ENCODE assay signal across 23 cellular contexts in the genomic region with DNA sequence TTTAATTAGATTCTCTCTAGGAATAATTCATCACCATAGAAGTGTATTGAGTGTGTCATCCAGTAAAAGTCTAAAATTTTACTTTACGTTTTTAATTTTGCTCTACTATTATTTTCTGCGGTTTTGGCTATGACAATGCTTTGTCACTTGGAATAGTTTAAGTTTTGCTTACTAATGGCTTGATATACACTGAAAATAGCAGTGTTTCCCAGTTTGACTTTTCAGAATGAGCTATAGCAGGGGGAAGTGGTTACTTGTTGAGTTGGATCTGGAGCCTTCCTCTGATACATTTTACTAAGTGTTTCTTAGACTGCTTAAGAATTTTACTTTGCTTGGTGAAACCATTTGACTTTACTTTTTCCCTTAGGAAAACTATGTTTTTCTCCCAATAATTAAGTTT. TPM values are rescaled to one million over a fixed set of nuclear protein-coding genes. Genes with fewer than 3 reads are reported as not detected.
"Had no signal": no experiment of that assay in that cellular context is flagged by ENCODE, and none has a peak within 500 bp of the region (broad histone marks: within the 10 kb centered on the region; RNA-seq: fewer than 3 reads in every experiment).

No MANE protein-coding gene starts in this region.

- DNase-seq: effector memory CD8-positive, alpha-beta T cell; gastrocnemius medialis; heart right ventricle; hypothalamus; kidney glomerular epithelial cell; mammary epithelial cell; naive thymus-derived CD4-positive, alpha-beta T cell; nucleus accumbens; sigmoid colon; stimulated activated CD4-positive, alpha-beta T cell treated with anti-CD3 and anti-CD28 coated beads, Interleukin-2, amount 100 ng/mL, for 24 hours; stimulated activated CD4-positive, alpha-beta T cell treated with anti-CD3 and anti-CD28 coated beads, Interleukin-4, amount 100 ng/mL, for 4 hours; stimulated activated naive CD4-positive, alpha-beta T cell; trophoblast cell had no signal

- H3K9me3 ChIP-seq: esophagus muscularis mucosa, gastrocnemius medialis, heart right ventricle, ovary, right atrium auricular region, sigmoid colon had no signal

- H3K27me3 Mint-ChIP-seq: effector memory CD8-positive, alpha-beta T cell; naive thymus-derived CD4-positive, alpha-beta T cell had no signal

- H3K4me3 Mint-ChIP-seq: effector memory CD8-positive, alpha-beta T cell; naive thymus-derived CD4-positive, alpha-beta T cell; neural crest cell had no signal

- H3K9me3 Mint-ChIP-seq: effector memory CD8-positive, alpha-beta T cell; neural crest cell had no signal

- H3K27me3 ChIP-seq: esophagus muscularis mucosa, gastrocnemius medialis, heart right ventricle, ovary, right atrium auricular region, sigmoid colon had no signal

- H3K4me3 ChIP-seq: esophagus muscularis mucosa, gastrocnemius medialis, heart right ventricle, ovary, right atrium auricular region, sigmoid colon, skin epidermis had no signal

- H3K27ac ChIP-seq: epithelial cell of prostate, esophagus muscularis mucosa, gastrocnemius medialis, heart right ventricle, ovary, right atrium auricular region, sigmoid colon, skin epidermis had no signal

- ATAC-seq: effector memory CD8-positive, alpha-beta T cell; gastrocnemius medialis; heart right ventricle; naive thymus-derived CD4-positive, alpha-beta T cell had no signal

- H3K36me3 ChIP-seq: ovary had no signal

RNA-seq across cellular contexts. Expression of a gene that starts 53.2 kb away (rescaled TPM):
- total RNA-seq: esophagus muscularis mucosa, right atrium auricular region had no signal

RNA-seq across cellular contexts. Expression of a gene that starts 55.8 kb away (rescaled TPM):
- total RNA-seq: esophagus muscularis mucosa; fibroblast of villous mesenchyme; gastrocnemius medialis; heart right ventricle; liver; mammary epithelial cell; mesenteric fat pad; mononuclear cell; naive thymus-derived CD4-positive, alpha-beta T cell; neural crest cell; right atrium auricular region; sigmoid colon had no signal
